1 cellular context compared by ENCODE assay signal in genomic region chr17:49741692-49742076, GRCh38.
TF ChIP-seq lines count a peak whose summit lies in the region.

No MANE protein-coding gene starts in this region.

TF ChIP-seq in K562, 482 proteins besides CTCF, POLR2A, EP300 and RAD21:
- TF ChIP-seq THAP7 (CRISPR knock-in tag; IDR thresholded peaks at IDR 0.05) (no peak), ZNF184 (CRISPR knock-in tag; IDR thresholded peaks at IDR 0.05) (no peak), TFE3 (CRISPR knock-in tag; IDR thresholded peaks at IDR 0.05) (no peak), MAFF (IDR thresholded peaks at IDR 0.05; ENCODE audit: low read length) (0 out of 2 replicates have a peak, but pooled peaks have one; percentile 1), GTF2B (IDR thresholded peaks at IDR 0.05; ENCODE audit: extremely low read depth, insufficient read length) (no peak), CHCHD3 (CRISPR knock-in tag; IDR thresholded peaks at IDR 0.05) (no peak), ARID3A (IDR thresholded peaks at IDR 0.05; ENCODE audit: borderline replicate concordance, low read depth, low read length) (no peak), PML (IDR thresholded peaks at IDR 0.05; ENCODE audit: low read length) (no peak), STAT5B (CRISPR knock-in tag; IDR thresholded peaks at IDR 0.05) (no peak), MBD1 (CRISPR knock-in tag; IDR thresholded peaks at IDR 0.05) (no peak), RNF2 (IDR thresholded peaks at IDR 0.05) (no peak), ZNF518B (CRISPR knock-in tag; IDR thresholded peaks at IDR 0.05) (no peak), TAL1 (IDR thresholded peaks at IDR 0.05) (no peak), RBBP5 (IDR thresholded peaks at IDR 0.05; ENCODE audit: borderline replicate concordance, insufficient read depth, low read length, poor library complexity, severe bottlenecking) (peak; percentile 29), ZC3H4 (CRISPR knock-in tag; IDR thresholded peaks at IDR 0.05; ENCODE audit: borderline replicate concordance) (no peak), HNRNPH1 (optimal IDR thresholded peaks at IDR 0.05; ENCODE audit: low read depth, low read length) (no peak), ZNF274 (IDR thresholded peaks at IDR 0.05; ENCODE audit: borderline replicate concordance, low read depth, low read length) (no peak), BMI1 (IDR thresholded peaks at IDR 0.05; ENCODE audit: low read length) (no peak), ZNF217 (CRISPR knock-in tag; IDR thresholded peaks at IDR 0.05) (no peak), MIER1 (IDR thresholded peaks at IDR 0.05; ENCODE audit: low read depth) (no peak), SMAD1 (IDR thresholded peaks at IDR 0.05; ENCODE audit: low read depth, low read length, partially characterized antibody) (no peak)
- TF ChIP-seq, protein P1, sequence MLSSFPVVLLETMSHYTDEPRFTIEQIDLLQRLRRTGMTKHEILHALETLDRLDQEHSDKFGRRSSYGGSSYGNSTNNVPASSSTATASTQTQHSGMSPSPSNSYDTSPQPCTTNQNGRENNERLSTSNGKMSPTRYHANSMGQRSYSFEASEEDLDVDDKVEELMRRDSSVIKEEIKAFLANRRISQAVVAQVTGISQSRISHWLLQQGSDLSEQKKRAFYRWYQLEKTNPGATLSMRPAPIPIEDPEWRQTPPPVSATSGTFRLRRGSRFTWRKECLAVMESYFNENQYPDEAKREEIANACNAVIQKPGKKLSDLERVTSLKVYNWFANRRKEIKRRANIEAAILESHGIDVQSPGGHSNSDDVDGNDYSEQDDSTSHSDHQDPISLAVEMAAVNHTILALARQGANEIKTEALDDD (IDR thresholded peaks at IDR 0.05): 0 out of 2 replicates have a peak, but pooled peaks have one; percentile 1
- TF ChIP-seq, protein P2, sequence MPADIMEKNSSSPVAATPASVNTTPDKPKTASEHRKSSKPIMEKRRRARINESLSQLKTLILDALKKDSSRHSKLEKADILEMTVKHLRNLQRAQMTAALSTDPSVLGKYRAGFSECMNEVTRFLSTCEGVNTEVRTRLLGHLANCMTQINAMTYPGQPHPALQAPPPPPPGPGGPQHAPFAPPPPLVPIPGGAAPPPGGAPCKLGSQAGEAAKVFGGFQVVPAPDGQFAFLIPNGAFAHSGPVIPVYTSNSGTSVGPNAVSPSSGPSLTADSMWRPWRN (IDR thresholded peaks at IDR 0.05; ENCODE audit: low read depth): no peak
TF ChIP-seq in K562: peak in this region for 3.
